1 cellular context compared by ENCODE assay signal in genomic region chr12:68411371-68411770, GRCh38.
TF ChIP-seq lines count a peak whose summit lies in the region.

No MANE protein-coding gene starts in this region.

TF ChIP-seq in GM23338, 12 proteins besides CTCF, POLR2A, EP300 and RAD21 (continued from another document):
- TF ChIP-seq REST (IDR thresholded peaks at IDR 0.05; ENCODE audit: unreplicated experiment) (no peak), ZNF462 (CRISPR knock-in tag; IDR thresholded peaks at IDR 0.05) (no peak)
TF ChIP-seq in GM23338: peak in this region for 0.
